Comparison of ENCODE assay signal across 22 cellular contexts in genomic region chr10:84477370-84477769, GRCh38.
"Had no signal": no experiment of that assay in that cellular context is flagged by ENCODE, and none has a peak within 500 bp of the region (broad histone marks: within the 10 kb centered on the region; RNA-seq: fewer than 3 reads in every experiment).

No MANE protein-coding gene starts in this region.

- H3K79me2 ChIP-seq: hepatocyte had no signal

- ATAC-seq: heart right ventricle; natural killer cell; right lobe of liver; stimulated activated naive B cell treated with anti-CD40 and anti-IgM and Interleukin-4, amounts not matched to agents 10 μg/mL and 1 μg/mL and 100 μg/mL, for 72 hours; stimulated activated naive CD8-positive, alpha-beta T cell treated with anti-CD3 and anti-CD28 coated beads, Interleukin-15, Interleukin-2, amounts not matched to agents 100 U/mL and 50 U/mL, for 24 hours; upper lobe of right lung had no signal

- H2AFZ ChIP-seq: hepatocyte had no signal

- H3K27me3 ChIP-seq: heart right ventricle, hepatocyte, ovary, right atrium auricular region, right lobe of liver, stomach, testis, thyroid gland, transverse colon, upper lobe of right lung had no signal

- H3K4me1 ChIP-seq: right atrium auricular region, right lobe of liver, testis, transverse colon, upper lobe of right lung had no signal

- H3K4me2 ChIP-seq: hepatocyte had no signal

- H3K36me3 Mint-ChIP-seq: natural killer cell had no signal

- H3K4me3 Mint-ChIP-seq: natural killer cell; stimulated activated naive B cell treated with anti-CD40 and anti-IgM and Interleukin-4, amounts not matched to agents 10 μg/mL and 1 μg/mL and 100 μg/mL, for 72 hours had no signal

- FAIRE-seq: urothelium cell line had no signal

- H3K4me1 Mint-ChIP-seq: stimulated activated naive B cell treated with anti-CD40 and anti-IgM and Interleukin-4, amounts not matched to agents 10 μg/mL and 1 μg/mL and 100 μg/mL, for 72 hours had no signal

- H3K27me3 Mint-ChIP-seq: progenitor cell of endocrine pancreas; stimulated activated naive B cell treated with anti-CD40 and anti-IgM and Interleukin-4, amounts not matched to agents 10 μg/mL and 1 μg/mL and 100 μg/mL, for 72 hours had no signal

- H3K36me3 ChIP-seq: ovary, right lobe of liver, thyroid gland had no signal

- H3K9me3 ChIP-seq: heart right ventricle, left ventricle myocardium inferior, ovary, right atrium auricular region, right lobe of liver, stomach, testis, thyroid gland, transverse colon, upper lobe of right lung had no signal

- H3K4me3 ChIP-seq: heart right ventricle, hepatocyte, left ventricle myocardium inferior, lung, ovary, right atrium auricular region, right lobe of liver, stomach, testis, thyroid gland, transverse colon, upper lobe of right lung had no signal

- H3K27ac Mint-ChIP-seq: progenitor cell of endocrine pancreas; stimulated activated naive B cell treated with anti-CD40 and anti-IgM and Interleukin-4, amounts not matched to agents 10 μg/mL and 1 μg/mL and 100 μg/mL, for 72 hours had no signal

- H3K27ac ChIP-seq: heart right ventricle, hepatocyte, left ventricle myocardium inferior, ovary, right atrium auricular region, right lobe of liver, stomach, testis, thyroid gland, transverse colon, upper lobe of right lung had no signal

- H3K9me3 Mint-ChIP-seq: natural killer cell; stimulated activated naive B cell treated with anti-CD40 and anti-IgM and Interleukin-4, amounts not matched to agents 10 μg/mL and 1 μg/mL and 100 μg/mL, for 72 hours had no signal

- DNase-seq: heart right ventricle; islet precursor cell; left ventricle myocardium inferior; natural killer cell; ovary; right lobe of liver; stimulated activated CD4-positive, alpha-beta T cell treated with anti-CD3 and anti-CD28 coated beads, Interleukin-12 subunit alpha, Interleukin-12 subunit beta, amount 100 ng/mL, for 4 hours; stimulated activated CD4-positive, alpha-beta T cell treated with anti-CD3 and anti-CD28 coated beads, Interleukin-15, amount 100 ng/mL, for 24 hours; stimulated activated CD4-positive, alpha-beta T cell treated with anti-CD3 and anti-CD28 coated beads, Interleukin-2, amount 100 ng/mL, for 24 hours; stimulated activated CD4-positive, alpha-beta T cell treated with anti-CD3 and anti-CD28 coated beads, Interleukin-4, amount 100 ng/mL, for 1 hour; stimulated activated naive B cell treated with anti-CD40 and anti-IgM and Interleukin-4, amounts not matched to agents 10 μg/mL and 1 μg/mL and 100 μg/mL, for 72 hours; stimulated activated naive CD8-positive, alpha-beta T cell treated with anti-CD3 and anti-CD28 coated beads, Interleukin-15, Interleukin-2, amounts not matched to agents 100 U/mL and 50 U/mL, for 24 hours; stomach; testis; thyroid gland; transverse colon; upper lobe of right lung had no signal
